ENCODE assay signal across 8 cellular contexts in the genomic region with DNA sequence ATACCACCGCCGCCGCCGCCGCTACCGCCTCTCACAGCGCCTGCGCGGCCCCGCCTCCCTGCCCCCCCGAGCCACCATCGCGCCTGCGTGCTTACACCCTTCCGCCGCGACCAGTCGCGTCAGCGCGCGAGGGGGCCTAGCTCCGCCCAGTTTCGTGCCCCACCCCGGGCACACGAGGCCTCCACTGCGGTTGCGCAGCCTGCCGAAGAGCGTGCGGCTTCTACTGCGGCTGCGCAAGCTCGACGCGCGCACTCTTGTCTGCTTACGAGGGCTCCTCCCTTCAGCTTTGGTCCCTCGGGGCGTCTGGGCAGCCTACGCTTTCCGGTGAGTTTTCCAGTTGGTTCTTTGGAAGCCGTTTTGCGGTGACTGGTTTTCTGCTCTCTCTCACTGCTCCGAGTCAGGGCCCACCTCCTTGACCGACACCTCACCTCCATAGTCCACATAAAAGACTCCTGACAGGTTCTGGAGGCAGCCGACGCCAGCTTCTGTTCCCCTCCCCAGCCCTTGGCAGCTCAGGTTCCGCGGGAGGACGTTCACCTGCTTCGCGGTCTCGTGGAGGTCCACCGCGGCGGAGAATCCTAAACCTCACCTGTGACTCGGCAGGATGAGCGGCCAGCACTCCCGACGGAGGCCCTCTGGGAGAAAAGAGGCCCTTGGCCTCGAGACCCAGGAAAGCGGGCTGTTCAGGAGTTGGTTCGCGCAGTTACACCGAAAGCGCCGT. TPM values are rescaled to one million over a fixed set of nuclear protein-coding genes. Genes with fewer than 3 reads are reported as not detected.
DNase-seq lines count a peak whose midpoint lies in the region; ATAC-seq, FAIRE-seq and TF ChIP-seq lines count a peak whose summit lies in the region.

A gene (minus strand): TSS at position 35 of the 721 bp plus-strand sequence. CDS start 65 bp downstream, outside the sequence.

- H3K4me2 ChIP-seq in H1 (ENCODE audit: insufficient read depth in 1 of 2, low read depth in 2 of 2, low read length in 2 of 2) = peak within 1 kb of the TSS; percentile 81 to 86
- peak within 1 kb of the TSS; percentile 89 for H3K4me2 ChIP-seq in mesenchymal stem cell (ENCODE audit: low read length, poor library complexity, severe bottlenecking)

- no peak for TF ChIP-seq RAD21 in H1 (IDR thresholded peaks at IDR 0.05 in 1 of 2, conservative IDR thresholded peaks at IDR 0.05 in 1 of 2; ENCODE audit: low read depth in 2 of 2, low read length in 2 of 2)

- H3K18ac ChIP-seq in H1 (ENCODE audit: extremely low read depth, low read length) (peak within 1 kb of the TSS; percentile 95), mesenchymal stem cell (ENCODE audit: low read depth in 1 of 2, low read length in 2 of 2) (peak within 1 kb of the TSS; percentile 96 to 98)

- H3K27ac ChIP-seq in HUES48 (ENCODE audit: low read depth, low read length) = peak within 1 kb of the TSS; percentile 91
- H3K27ac ChIP-seq in H1 (ENCODE audit: low read depth, low read length) = peak within 1 kb of the TSS; percentile 57
- H3K27ac ChIP-seq in mesenchymal stem cell (ENCODE audit: low read length, poor library complexity, severe bottlenecking) = peak within 1 kb of the TSS; percentile 73

- no peak within 1 kb of the TSS for H2BK20ac ChIP-seq in H1 (ENCODE audit: low read length)

- TF ChIP-seq CTCF in Caco-2 (IDR thresholded peaks at IDR 0.05; ENCODE audit: insufficient read depth in 1 of 2, low read depth in 1 of 2, low read length in 1 of 2, severe bottlenecking in 1 of 2, unreplicated experiment in 1 of 2) (no peak), H1 (IDR thresholded peaks at IDR 0.05; ENCODE audit: control extremely low read depth in 1 of 3, insufficient read depth in 1 of 3, low read depth in 1 of 3, low read length in 3 of 3) (no peak)

- H3K4me1 ChIP-seq in Caco-2 (peaks cover 14% of the 10 kb centered on the region; the same call in 1 of the 2 replicates), HUES48 (ENCODE audit: control insufficient read depth, insufficient read depth, low read length) (peaks cover 25% of the 10 kb centered on the region), NT2/D1 (ENCODE audit: insufficient read depth, insufficient read length) (no peaks in the 10 kb centered on the region), H1 (replicated peaks in 1 of 4; ENCODE audit: control insufficient read depth in 3 of 4, insufficient read depth in 4 of 4, low read length in 3 of 4) (peaks cover 2 to 3% (median 3%) of the 10 kb centered on the region in 4 experiments; a peak in 6 of 7 replicates), mesenchymal stem cell (ENCODE audit: control insufficient read depth, insufficient read depth, low read depth, low read length) (peaks cover 1% of the 10 kb centered on the region)

- H3K4me3 ChIP-seq in Caco-2 (ENCODE audit: low read depth, low read length) (peak within 1 kb of the TSS; percentile 84), HUES48 (ENCODE audit: low read depth, low read length) (peak within 1 kb of the TSS; percentile 86), NT2/D1 (ENCODE audit: insufficient read length, low read depth) (peak within 1 kb of the TSS; percentile 91), H1 (ENCODE audit: extremely low read depth in 1 of 4, insufficient read depth in 2 of 4, low read depth in 3 of 4, low read length in 4 of 4) (peak within 1 kb of the TSS; percentile 78 to 94 (median 84)), mesenchymal stem cell (ENCODE audit: insufficient read depth in 1 of 2, low read depth in 1 of 2, low read length in 2 of 2) (peak within 1 kb of the TSS; percentile 92 to 97)

- 1% methylated on average over 68 of the region's 68 CpGs; no CpG with 5 or more reads in 1 of the 2 experiments for WGBS in H1 (ENCODE audit: extremely low coverage in 1 of 2, insufficient coverage in 1 of 2, insufficient read length in 1 of 2, insufficient replicate concordance in 2 of 2, low coverage in 1 of 2, low lambda C conversion rate in 2 of 2, missing lambda C conversion rate in 1 of 2), 2 experiments
- under 1% methylated on average over 68 of the region's 68 CpGs for WGBS in mesenchymal stem cell

- TF ChIP-seq POLR2A in H1 (IDR thresholded peaks at IDR 0.05; ENCODE audit: control extremely low read depth in 1 of 2, low read depth in 2 of 2, low read length in 2 of 2) = peak; percentile 27 to 61; a peak in 2 of 3 replicates

- ATAC-seq in GM21390 (IDR thresholded peaks at IDR 0.05; ENCODE audit: unreplicated experiment) = peak; percentile 69
- peak; percentile 93 for ATAC-seq in activated CD8-positive, alpha-beta memory T cell treated with anti-CD3 and anti-CD28 coated beads, Interleukin-2, amount 10 ng/mL, durations not matched to agents 7 days and 5 days

- H2BK15ac ChIP-seq in H1 (ENCODE audit: low read length) (peak within 1 kb of the TSS; percentile 31; the same call in 1 of the 2 replicates), mesenchymal stem cell (ENCODE audit: low read depth, poor library complexity, severe bottlenecking) (peak within 1 kb of the TSS; percentile 92)

- no peak within 1 kb of the TSS for H2BK120ac ChIP-seq in H1 (replicated peaks; ENCODE audit: low read depth, low read length)
- peak within 1 kb of the TSS; percentile 97 for H2BK120ac ChIP-seq in mesenchymal stem cell (ENCODE audit: low read depth, low read length)

- H3K23me2 ChIP-seq in H1 (ENCODE audit: low read depth, low read length) = peaks cover 8% of the 10 kb centered on the region

- H3K23ac ChIP-seq in H1 (ENCODE audit: insufficient read length) (no peak within 1 kb of the TSS), mesenchymal stem cell (ENCODE audit: low read length in 2 of 2) (peak within 1 kb of the TSS in 1 of 2 experiments; percentile 26)

- peak within 1 kb of the TSS; percentile 73 for H3K56ac ChIP-seq in H1 (replicated peaks; ENCODE audit: insufficient read length, low read depth, low read length)

- CTCF ChIA-PET in Caco-2 (lab: Charles Lee) = interaction anchor here (0.9 to 1.3 kb wide), 2 partner anchors 18 to 36 kb away, joined by 3 to 5 read pairs; no protein-coding TSS in a partner anchor
- CTCF ChIA-PET in activated CD8-positive, alpha-beta memory T cell treated with anti-CD3 and anti-CD28 coated beads, Interleukin-2, amount 10 ng/mL, durations not matched to agents 7 days and 5 days (lab: Charles Lee) = interaction anchor here (0.6 to 3.2 kb wide), 9 partner anchors 11 to 1553 kb away, joined by 3 to 7 read pairs (median 3); no protein-coding TSS in a partner anchor
- CTCF ChIA-PET in H1 (lab: Charles Lee; ENCODE audit: partially characterized antibody) = interaction anchor here (0.6 to 2.3 kb wide), 8 partner anchors 10 to 902 kb away, joined by 3 to 15 read pairs (median 4); no protein-coding TSS in a partner anchor

- no peaks in the 10 kb centered on the region for H3K36me3 ChIP-seq in Caco-2 (ENCODE audit: control insufficient read depth, insufficient read depth, low read length)
- H3K36me3 ChIP-seq in HUES48 (ENCODE audit: control insufficient read depth, insufficient read depth, low read length) = peaks cover 23% of the 10 kb centered on the region
- peaks cover 21% of the 10 kb centered on the region for H3K36me3 ChIP-seq in NT2/D1 (ENCODE audit: insufficient read depth, insufficient read length, low read length)
- H3K36me3 ChIP-seq in H1 (ENCODE audit: control insufficient read depth in 2 of 4, insufficient read depth in 4 of 4, low read length in 3 of 4) = peaks cover 0 to 12% (median under 1%) of the 10 kb centered on the region in 4 experiments; a peak in 3 of 8 replicates
- H3K36me3 ChIP-seq in mesenchymal stem cell (ENCODE audit: control insufficient read depth in 1 of 2, insufficient read depth in 2 of 2, low read depth in 1 of 2, low read length in 2 of 2) = peaks cover 0 to 3% of the 10 kb centered on the region in 2 experiments

- POLR2A ChIA-PET in Caco-2 (lab: Charles Lee) (interaction anchor here (0.7 to 1.0 kb wide), 5 partner anchors 13 to 1436 kb away, joined by 3 to 5 read pairs (median 3); a partner anchor contains a TSS), H1 (lab: Charles Lee; ENCODE audit: partially characterized antibody) (interaction anchor here (1.0 to 3.4 kb wide), 10 partner anchors 10 to 881 kb away, joined by 3 to 14 read pairs (median 3); a partner anchor contains a TSS)

- H2AK5ac ChIP-seq in H1 (ENCODE audit: low read depth, low read length) (no peak within 1 kb of the TSS), mesenchymal stem cell (ENCODE audit: low read length, severe bottlenecking) (no peak within 1 kb of the TSS)

- TSS peak; percentile 56 for BruUV-seq in Caco-2 (replicated peaks; lab: Mats Ljungman, UMichigan)

- H3K4ac ChIP-seq in H1 (replicated peaks; ENCODE audit: insufficient read length, low read depth, low read length) (peak within 1 kb of the TSS; percentile 49), mesenchymal stem cell (ENCODE audit: low read depth in 1 of 2, low read length in 2 of 2) (peak within 1 kb of the TSS; percentile 87 to 93)

- FAIRE-seq in H1 (lab: Jason Lieb, UNC) = no peak

- peak within 1 kb of the TSS; percentile 57 for H4K91ac ChIP-seq in H1 (replicated peaks; ENCODE audit: insufficient read length, low read length)
- H4K91ac ChIP-seq in mesenchymal stem cell (ENCODE audit: low read length) = peak within 1 kb of the TSS; percentile 94

- no peak within 1 kb of the TSS for H3K14ac ChIP-seq in H1 (ENCODE audit: insufficient read length)
- H3K14ac ChIP-seq in mesenchymal stem cell (ENCODE audit: low read length in 2 of 2) = peak within 1 kb of the TSS; percentile 5 to 80

- H3K27ac Mint-ChIP-seq in Caco-2 (ENCODE audit: unreplicated experiment) = peak within 1 kb of the TSS; percentile 100
- peak within 1 kb of the TSS; percentile 99 for H3K27ac Mint-ChIP-seq in activated CD8-positive, alpha-beta memory T cell treated with anti-CD3 and anti-CD28 coated beads, Interleukin-2, amount 10 ng/mL, durations not matched to agents 7 days and 5 days

- H4K20me1 ChIP-seq in H1 (replicated peaks in 1 of 2; ENCODE audit: control insufficient read depth in 1 of 2, insufficient read depth in 2 of 2, low read length in 2 of 2) = peaks cover 11 to 16% of the 10 kb centered on the region in 2 experiments

- H3K9ac ChIP-seq in HUES48 (ENCODE audit: low read depth, low read length) (peak within 1 kb of the TSS; percentile 77), NT2/D1 (ENCODE audit: insufficient read length, low read depth) (peak within 1 kb of the TSS; percentile 97), H1 (replicated peaks in 1 of 4; ENCODE audit: extremely low read depth in 1 of 4, low read depth in 3 of 4, low read length in 3 of 4) (peak within 1 kb of the TSS; percentile 45 to 82 (median 74)), mesenchymal stem cell (ENCODE audit: low read length) (peak within 1 kb of the TSS; percentile 93)

- H4K5ac ChIP-seq in H1 (ENCODE audit: insufficient read length, low read depth, low read length) = peak within 1 kb of the TSS; percentile 95

- H3K9me3 Mint-ChIP-seq in Caco-2 (ENCODE audit: unreplicated experiment) = no peaks in the 10 kb centered on the region
- H3K9me3 Mint-ChIP-seq in activated CD8-positive, alpha-beta memory T cell treated with anti-CD3 and anti-CD28 coated beads, Interleukin-2, amount 10 ng/mL, durations not matched to agents 7 days and 5 days (ENCODE audit: low read depth) = no peaks in the 10 kb centered on the region

- peaks cover 10 to 66% of the 10 kb centered on the region in 2 experiments for H3K79me2 ChIP-seq in H1 (ENCODE audit: control insufficient read depth in 1 of 2, insufficient read depth in 2 of 2, low read length in 2 of 2)

- H3K79me1 ChIP-seq in H1 (ENCODE audit: low read depth, low read length) (peaks cover 5% of the 10 kb centered on the region), mesenchymal stem cell (replicated peaks; ENCODE audit: low read length, poor library complexity, severe bottlenecking) (peaks cover 9% of the 10 kb centered on the region)

- H2BK12ac ChIP-seq in H1 (ENCODE audit: low read depth, low read length) (no peak within 1 kb of the TSS; the same call in 1 of the 2 replicates), mesenchymal stem cell (ENCODE audit: low read length in 2 of 2) (peak within 1 kb of the TSS; percentile 15 to 72)

- H3K27me3 Mint-ChIP-seq in Caco-2 (ENCODE audit: insufficient read depth, unreplicated experiment) = no peaks in the 10 kb centered on the region
- peaks cover 2% of the 10 kb centered on the region for H3K27me3 Mint-ChIP-seq in activated CD8-positive, alpha-beta memory T cell treated with anti-CD3 and anti-CD28 coated beads, Interleukin-2, amount 10 ng/mL, durations not matched to agents 7 days and 5 days

- DNase-seq in Caco-2 (peak; percentile 96 to 98), NT2/D1 (ENCODE audit: low read depth, low spot score) (peak; percentile 89), H1 (ENCODE audit: low read depth in 1 of 2, low spot score in 2 of 2) (peak; percentile 98 to 100), mesenchymal stem cell (peak; percentile 97)
- DNase-seq in activated CD8-positive, alpha-beta memory T cell treated with anti-CD3 and anti-CD28 coated beads, Interleukin-2, amount 10 ng/mL, durations not matched to agents 7 days and 5 days = peak; percentile 98
- peak; percentile 97 for DNase-seq in stimulated activated CD8-positive, alpha-beta memory T cell treated with anti-CD3 and anti-CD28 coated beads, Interleukin-12 subunit alpha, Interleukin-12 subunit beta, amount 100 ng/mL, for 24 hours (ENCODE audit: extremely low read depth)

- peak within 1 kb of the TSS; percentile 81 for H2AFZ ChIP-seq in H1 (ENCODE audit: low read length)
- H2AFZ ChIP-seq in mesenchymal stem cell (ENCODE audit: low read depth, low read length) = peak within 1 kb of the TSS; percentile 78

- H2BK5ac ChIP-seq in H1 (ENCODE audit: low read depth, low read length) = peak within 1 kb of the TSS; percentile 86
- H2BK5ac ChIP-seq in mesenchymal stem cell (ENCODE audit: low read depth, low read length, poor library complexity, severe bottlenecking) = peak within 1 kb of the TSS; percentile 60

- H3K9me3 ChIP-seq in Caco-2 (no peaks in the 10 kb centered on the region), HUES48 (ENCODE audit: control insufficient read depth, insufficient read depth, low read length) (no peaks in the 10 kb centered on the region), NT2/D1 (ENCODE audit: insufficient read depth, low read length) (no peaks in the 10 kb centered on the region), H1 (ENCODE audit: insufficient read depth in 2 of 2, low read depth in 1 of 2, low read length in 1 of 2) (no peaks in the 10 kb centered on the region), mesenchymal stem cell (ENCODE audit: control insufficient read depth, low read length) (no peaks in the 10 kb centered on the region)

- H3K27me3 ChIP-seq in Caco-2 (replicated peaks; ENCODE audit: control insufficient read depth, insufficient read depth, low read length) (no peaks in the 10 kb centered on the region), HUES48 (ENCODE audit: control insufficient read depth, insufficient read depth, low read length) (no peaks in the 10 kb centered on the region), NT2/D1 (ENCODE audit: insufficient read depth, insufficient read length) (no peaks in the 10 kb centered on the region), H1 (replicated peaks in 1 of 4; ENCODE audit: control insufficient read depth in 3 of 4, extremely low read depth in 1 of 4, insufficient read depth in 3 of 4, low read length in 3 of 4) (no peaks in the 10 kb centered on the region), mesenchymal stem cell (ENCODE audit: control insufficient read depth in 1 of 2, insufficient read depth in 1 of 2, low read length in 2 of 2) (no peaks in the 10 kb centered on the region)

- H3K4me1 Mint-ChIP-seq in Caco-2 (ENCODE audit: low read depth, unreplicated experiment) = peaks cover 34% of the 10 kb centered on the region
- H3K4me1 Mint-ChIP-seq in activated CD8-positive, alpha-beta memory T cell treated with anti-CD3 and anti-CD28 coated beads, Interleukin-2, amount 10 ng/mL, durations not matched to agents 7 days and 5 days = peaks cover 66% of the 10 kb centered on the region

- peak within 1 kb of the TSS; percentile 62 for H4K8ac ChIP-seq in H1 (ENCODE audit: extremely low read depth, insufficient read depth, low read length)
- H4K8ac ChIP-seq in mesenchymal stem cell (ENCODE audit: low read length) = peak within 1 kb of the TSS; percentile 81

- intact Hi-C loops in Caco-2 (cut with micrococcal nuclease; ENCODE audit: unreplicated experiment) = loop anchor here (5.0 kb wide), 1 partner anchor 37 kb away; no protein-coding TSS in a partner anchor

- H3K4me3 Mint-ChIP-seq in Caco-2 (ENCODE audit: unreplicated experiment) = peak within 1 kb of the TSS; percentile 74
- peak within 1 kb of the TSS; percentile 98 for H3K4me3 Mint-ChIP-seq in activated CD8-positive, alpha-beta memory T cell treated with anti-CD3 and anti-CD28 coated beads, Interleukin-2, amount 10 ng/mL, durations not matched to agents 7 days and 5 days

- H3K36me3 Mint-ChIP-seq in Caco-2 (ENCODE audit: insufficient read depth, unreplicated experiment) = peaks cover 43% of the 10 kb centered on the region
- H3K36me3 Mint-ChIP-seq in activated CD8-positive, alpha-beta memory T cell treated with anti-CD3 and anti-CD28 coated beads, Interleukin-2, amount 10 ng/mL, durations not matched to agents 7 days and 5 days = peaks cover 46% of the 10 kb centered on the region

- no peak for TF ChIP-seq EP300 in H1 (IDR thresholded peaks at IDR 0.05; ENCODE audit: borderline replicate concordance in 1 of 2, low read depth in 2 of 2, low read length in 2 of 2)

RNA-seq across cellular contexts. Expression of the gene that starts here (rescaled TPM):
- 76.8 and 81.7 TPM in 2 replicates for total RNA-seq in Caco-2 (2022)
- total RNA-seq in activated CD8-positive, alpha-beta memory T cell treated with anti-CD3 and anti-CD28 coated beads, Interleukin-2, amount 10 ng/mL, durations not matched to agents 7 days and 5 days = 100 to 1,000 TPM in 1 of 2 experiments, 10 to 100 TPM in 1; 83.4 to 107 TPM
- total RNA-seq in H1 (2021; fragmentation: NEBNext Ultra II Directional; extraction: Animal tissue kit (Norgen Biotek cat#: 25700)) = 83.0 and 89.3 TPM in 2 replicates
- 14.8 and 24.6 TPM in 2 replicates for polyA plus RNA-seq in H1 (2011; rRNA removed)
- 25.3 TPM for polyA plus RNA-seq in H1 (2011; cell fraction: cytosol; rRNA removed)
- 12.2 TPM for polyA plus RNA-seq in H1 (2011; cell fraction: nucleus; rRNA removed)
- 32.2 to 66.9 TPM (median 36.0 TPM) in 4 replicates for polyA plus RNA-seq in H1 (2012, experiment 1 of 2)
- polyA plus RNA-seq in H1 (2012, experiment 2 of 2) = 5.7 TPM
- polyA plus RNA-seq in H1 (2013, experiment 1 of 2) = 44.2 TPM
- polyA plus RNA-seq in H1 (2013, experiment 2 of 2) = 46.9 TPM
- polyA minus RNA-seq in H1 (2011; rRNA and poly(A)+ RNA removed) = 36.4 and 39.1 TPM in 2 replicates
- 29.1 TPM for polyA minus RNA-seq in H1 (2011; cell fraction: cytosol; rRNA and poly(A)+ RNA removed)
- polyA minus RNA-seq in H1 (2011; cell fraction: nucleus; rRNA and poly(A)+ RNA removed) = 40.0 TPM
- polyA plus RNA-seq in mesenchymal stem cell (2013, experiment 1 of 2) = 48.3 TPM
- 51.1 TPM for polyA plus RNA-seq in mesenchymal stem cell (2013, experiment 2 of 2)

Comparison
In these comparisons a context has a peak if more than half of its experiments do, and no peak if none do; other contexts are left out.
1. Peak in every context shown above with its lines: DNase-seq, ATAC-seq, H3K4me3 ChIP-seq and H3K27ac ChIP-seq.